Comparison of ENCODE assay signal across 8 cellular contexts in the genomic region with DNA sequence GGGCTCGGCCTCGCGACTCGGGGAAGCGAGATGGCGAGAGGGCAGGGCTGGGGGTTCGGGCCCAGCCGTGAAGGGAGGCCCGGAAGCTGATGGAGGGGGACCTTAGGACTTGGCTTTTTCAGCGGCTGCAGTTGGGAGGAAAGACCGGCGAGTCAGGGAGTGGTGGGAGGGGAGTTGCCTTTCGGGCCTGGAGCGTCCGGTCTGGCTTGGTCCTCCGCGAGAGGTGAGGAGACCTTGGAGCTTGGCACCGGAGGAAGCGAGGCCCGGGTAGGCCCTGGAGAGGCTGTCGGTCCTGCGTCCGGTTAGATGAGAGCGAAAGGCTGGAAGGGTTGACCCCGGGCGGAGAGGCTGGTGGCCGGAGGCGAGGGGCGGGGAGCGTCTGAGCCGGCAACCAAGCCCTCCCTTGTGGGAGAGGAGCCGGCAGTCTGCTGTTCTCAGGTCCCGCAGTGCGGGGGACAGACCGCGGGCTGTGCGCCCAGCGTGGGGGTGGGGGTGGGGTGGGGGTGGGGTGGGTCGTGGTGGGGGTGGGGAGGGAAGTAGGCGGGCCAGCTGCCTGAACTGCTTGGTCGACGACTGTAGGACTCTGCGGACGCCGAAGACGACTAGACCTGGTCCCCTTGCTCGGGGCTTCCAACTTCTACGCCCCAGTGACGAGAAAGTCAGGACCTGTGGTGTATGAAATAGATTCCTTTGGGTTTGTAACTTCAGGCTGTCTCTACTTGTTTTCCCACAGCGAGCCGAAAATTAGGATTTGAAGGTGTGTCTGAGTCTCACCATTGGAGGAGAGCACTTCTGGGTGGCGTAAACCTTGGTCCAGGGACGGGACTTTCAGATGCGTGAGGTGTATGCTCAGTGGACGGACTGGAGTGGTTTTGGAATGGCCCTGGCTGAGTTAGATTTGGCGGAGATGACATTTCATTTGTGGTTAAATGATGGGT. TPM values are rescaled to one million over a fixed set of nuclear protein-coding genes. Genes with fewer than 3 reads are reported as not detected.
A peak's percentile ranks its signal among the peaks of the same experiment; 100 is the strongest.
DNase-seq lines count a peak whose midpoint lies in the region; ATAC-seq and TF ChIP-seq lines count a peak whose summit lies in the region.

No MANE protein-coding gene starts in this region.

- H3K4me1 Mint-ChIP-seq in activated CD8-positive, alpha-beta T cell treated with anti-CD3 and anti-CD28 coated beads for 36 hours (ENCODE audit: low read depth) = peaks cover 35% of the 10 kb centered on the region
- peaks cover 48% of the 10 kb centered on the region for H3K4me1 Mint-ChIP-seq in stimulated activated naive CD8-positive, alpha-beta T cell treated with anti-CD3 and anti-CD28 coated beads, Interleukin-15, Interleukin-2, amounts not matched to agents 100 ng/mL and 50 ng/mL, for 24 hours (ENCODE audit: low read depth)

- intact Hi-C loops in activated CD8-positive, alpha-beta T cell treated with anti-CD3 and anti-CD28 coated beads for 36 hours (cut with micrococcal nuclease) = no loop called here

- H3K27me3 Mint-ChIP-seq in activated CD8-positive, alpha-beta T cell treated with anti-CD3 and anti-CD28 coated beads for 36 hours = no peaks in the 10 kb centered on the region
- no peaks in the 10 kb centered on the region for H3K27me3 Mint-ChIP-seq in stimulated activated naive CD8-positive, alpha-beta T cell treated with anti-CD3 and anti-CD28 coated beads, Interleukin-15, Interleukin-2, amounts not matched to agents 100 ng/mL and 50 ng/mL, for 24 hours

- H3K9me3 Mint-ChIP-seq in activated CD8-positive, alpha-beta T cell treated with anti-CD3 and anti-CD28 coated beads for 36 hours = peaks cover 4% of the 10 kb centered on the region
- H3K9me3 Mint-ChIP-seq in stimulated activated naive CD8-positive, alpha-beta T cell treated with anti-CD3 and anti-CD28 coated beads, Interleukin-15, Interleukin-2, amounts not matched to agents 100 ng/mL and 50 ng/mL, for 24 hours = no peaks in the 10 kb centered on the region

- no peak for TF ChIP-seq CTCF in activated CD8-positive, alpha-beta T cell treated with anti-CD3 and anti-CD28 coated beads for 36 hours (IDR thresholded peaks at IDR 0.05)

- peak; percentile 16 for ATAC-seq in GM21390 (IDR thresholded peaks at IDR 0.05; ENCODE audit: unreplicated experiment)
- ATAC-seq in activated CD8-positive, alpha-beta T cell treated with anti-CD3 and anti-CD28 coated beads for 36 hours = peak; percentile 16

- POLR2A ChIA-PET in activated CD8-positive, alpha-beta T cell treated with anti-CD3 and anti-CD28 coated beads for 36 hours (lab: Charles Lee) = interaction anchor here (1.0 to 1.3 kb wide), 2 partner anchors 10 to 15 kb away, joined by 3 to 4 read pairs; no protein-coding TSS in a partner anchor

- DNase-seq in COLO668 (lab: John Stamatoyannopoulos, UW; ENCODE audit: unreplicated experiment) (peak; percentile 51), erythroblast (lab: John Stamatoyannopoulos, UW) (peak; percentile 72 to 82), myocyte (ENCODE audit: low read depth) (peak; percentile 36), NCI-H446 (lab: John Stamatoyannopoulos, UW) (no peak)
- no peak for DNase-seq in Jurkat, Clone E6-1 (ENCODE audit: low read depth, low spot score)
- DNase-seq in activated CD8-positive, alpha-beta T cell treated with anti-CD3 and anti-CD28 coated beads for 36 hours = peak; percentile 44

- no peak for TF ChIP-seq POLR2A in erythroblast (IDR thresholded peaks at IDR 0.05; ENCODE audit: low read length)

- H3K27ac Mint-ChIP-seq in activated CD8-positive, alpha-beta T cell treated with anti-CD3 and anti-CD28 coated beads for 36 hours = peak overlapping the region; percentile 95
- H3K27ac Mint-ChIP-seq in stimulated activated naive CD8-positive, alpha-beta T cell treated with anti-CD3 and anti-CD28 coated beads, Interleukin-15, Interleukin-2, amounts not matched to agents 100 ng/mL and 50 ng/mL, for 24 hours = peak overlapping the region; percentile 86

- peak overlapping the region; percentile 79 for H3K4me3 ChIP-seq in Jurkat, Clone E6-1 (ENCODE audit: low read length)

- CTCF ChIA-PET in activated CD8-positive, alpha-beta T cell treated with anti-CD3 and anti-CD28 coated beads for 36 hours (lab: Charles Lee) = no interaction called here

- peaks cover 33% of the 10 kb centered on the region for H3K36me3 Mint-ChIP-seq in activated CD8-positive, alpha-beta T cell treated with anti-CD3 and anti-CD28 coated beads for 36 hours (ENCODE audit: low read depth)
- H3K36me3 Mint-ChIP-seq in stimulated activated naive CD8-positive, alpha-beta T cell treated with anti-CD3 and anti-CD28 coated beads, Interleukin-15, Interleukin-2, amounts not matched to agents 100 ng/mL and 50 ng/mL, for 24 hours (ENCODE audit: low read depth) = peaks cover 31% of the 10 kb centered on the region

- peak overlapping the region; percentile 83 for H3K4me3 Mint-ChIP-seq in activated CD8-positive, alpha-beta T cell treated with anti-CD3 and anti-CD28 coated beads for 36 hours
- peak overlapping the region; percentile 92 for H3K4me3 Mint-ChIP-seq in stimulated activated naive CD8-positive, alpha-beta T cell treated with anti-CD3 and anti-CD28 coated beads, Interleukin-15, Interleukin-2, amounts not matched to agents 100 ng/mL and 50 ng/mL, for 24 hours

RNA-seq across cellular contexts. Expression of a gene that starts 1.0 kb away (rescaled TPM):
- 9.3 TPM for polyA plus RNA-seq in Jurkat, Clone E6-1 (2012; ENCODE audit: insufficient read depth, insufficient read length)
- 10 to 100 TPM; 68.8 to 69.6 TPM for total RNA-seq in activated CD8-positive, alpha-beta T cell treated with anti-CD3 and anti-CD28 coated beads for 36 hours
- 71.6 and 98.5 TPM in 2 replicates for total RNA-seq in myocyte
- polyA plus RNA-seq in myocyte (2012) = 17.2 TPM

Comparison
In these comparisons a context has a peak if more than half of its experiments do, and no peak if none do; other contexts are left out.
1. DNase-seq: peak in COLO668 (single experiment), activated CD8-positive, alpha-beta T cell treated with anti-CD3 and anti-CD28 coated beads for 36 hours (single experiment), erythroblast (2 of 2) and myocyte (single experiment); none in Jurkat, Clone E6-1 (single experiment) and NCI-H446 (0 of 2).